Comparison of ENCODE assay signal across 8 cellular contexts in the genomic region with DNA sequence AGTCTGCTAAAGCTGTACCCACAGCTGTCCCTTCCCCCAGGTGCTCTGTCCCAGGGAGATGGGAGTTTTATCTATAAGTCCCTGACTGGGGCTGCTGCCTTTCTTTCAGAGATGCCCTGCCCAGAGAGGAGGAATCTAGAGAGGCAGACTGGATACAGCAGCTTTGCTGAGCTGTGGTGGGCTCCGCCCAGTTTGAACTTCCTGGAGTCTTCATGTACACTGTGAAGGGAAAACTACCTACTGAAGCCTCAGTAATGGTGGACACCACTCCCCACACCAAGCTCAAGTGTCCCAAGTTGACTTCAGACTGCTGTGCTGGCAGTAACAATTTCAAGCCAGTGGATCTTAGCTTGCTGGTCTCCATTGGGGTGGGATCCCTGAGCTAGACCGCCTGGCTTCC.
A peak's percentile ranks its signal among the peaks of the same experiment; 100 is the strongest.
DNase-seq lines count a peak whose midpoint lies in the region; ATAC-seq and TF ChIP-seq lines count a peak whose summit lies in the region.
"Not testable (repeated sequence)": the region's sequence is repeated elsewhere in the genome, so short reads cannot be mapped to it uniquely, and the experiment has no call there.

No MANE protein-coding gene starts in this region.

- H3K27ac Mint-ChIP-seq in CD4-positive, alpha-beta T cell; activated naive CD4-positive, alpha-beta T cell treated with anti-CD3 and anti-CD28 coated beads for 36 hours: not testable (repeated sequence)

- not testable (repeated sequence) for H3K36me3 Mint-ChIP-seq in CD4-positive, alpha-beta T cell (ENCODE audit: low read depth); activated naive CD4-positive, alpha-beta T cell treated with anti-CD3 and anti-CD28 coated beads for 36 hours (ENCODE audit: low read depth)

- CTCF ChIA-PET in CD4-positive, alpha-beta T cell (lab: Charles Lee); activated naive CD4-positive, alpha-beta T cell treated with anti-CD3 and anti-CD28 coated beads for 36 hours (lab: Charles Lee): not testable (repeated sequence)

- not testable (repeated sequence) for H3K9ac ChIP-seq in colonic mucosa (ENCODE audit: low read depth in 2 of 2, low read length in 2 of 2)

- in situ Hi-C loops in transverse colon (cut with MboI; ENCODE audit: low pct_ligation_motif_present in 1 of 4, low pct_unique_long_range_greater_than_20kb in 1 of 4, low sequenced_read_pairs in 3 of 4), result not testable (repeated sequence)

- TF ChIP-seq EP300 in transverse colon (IDR thresholded peaks at IDR 0.05; ENCODE audit: low read depth), result not testable (repeated sequence)

- WGBS in transverse colon (ENCODE audit: low coverage in 1 of 2), 2 donors, result 94% methylated on average over 2 of the region's 2 CpGs; no CpG with 5 or more reads in 1 of the 2 donors

- not testable (repeated sequence) for H3K4me3 ChIP-seq in colonic mucosa, mucosa of descending colon, transverse colon

- not testable (repeated sequence) for H3K4me1 ChIP-seq in colonic mucosa; mucosa of descending colon (ENCODE audit: low read depth); transverse colon

- not testable (repeated sequence) for H3K27ac ChIP-seq in CD4-positive, alpha-beta T cell (ENCODE audit: low read depth, low read length); colonic mucosa; transverse colon

- not testable (repeated sequence) for H3K36me3 ChIP-seq in colonic mucosa; mucosa of descending colon (ENCODE audit: low read depth); transverse colon

- intact Hi-C loops in CD4-positive, alpha-beta T cell (cut with DNase I, micrococcal nuclease); colonic mucosa (cut with DNase I); mucosa of descending colon (cut with DNase I, micrococcal nuclease); transverse colon (cut with DNase I; ENCODE audit: low total_unique reads): not testable (repeated sequence)
- intact Hi-C loops in activated naive CD4-positive, alpha-beta T cell treated with anti-CD3 and anti-CD28 coated beads for 36 hours (cut with micrococcal nuclease), result loop anchor here (1.0 kb wide), 3 partner anchors 12 to 74 kb away; no protein-coding TSS in a partner anchor

- not testable (repeated sequence) for H3K9me3 Mint-ChIP-seq in CD4-positive, alpha-beta T cell; activated naive CD4-positive, alpha-beta T cell treated with anti-CD3 and anti-CD28 coated beads for 36 hours

- peaks cover 33% of the 10 kb centered on the region for H3K4me1 Mint-ChIP-seq in CD4-positive, alpha-beta T cell (ENCODE audit: low read depth)
- peaks cover 30% of the 10 kb centered on the region for H3K4me1 Mint-ChIP-seq in activated naive CD4-positive, alpha-beta T cell treated with anti-CD3 and anti-CD28 coated beads for 36 hours (ENCODE audit: low read depth)

- not testable (repeated sequence) for H3K27me3 Mint-ChIP-seq in CD4-positive, alpha-beta T cell; activated naive CD4-positive, alpha-beta T cell treated with anti-CD3 and anti-CD28 coated beads for 36 hours (ENCODE audit: low read depth)

- POLR2A ChIA-PET in CD4-positive, alpha-beta T cell (lab: Charles Lee), result interaction anchor here (1.0 to 1.1 kb wide), 3 partner anchors 9 to 75 kb away, joined by 3 to 5 read pairs (median 4); a partner anchor contains a TSS

- ATAC-seq in CD4-positive, alpha-beta T cell (ENCODE audit: poor library complexity), result peak; percentile 51
- ATAC-seq in HG03432 (IDR thresholded peaks at IDR 0.05; ENCODE audit: unreplicated experiment), result peak; percentile 66
- ATAC-seq in mucosa of descending colon, result peak; percentile 77

- not testable (repeated sequence) for TF ChIP-seq CTCF in CD4-positive, alpha-beta T cell (IDR thresholded peaks at IDR 0.05); colonic mucosa (IDR thresholded peaks at IDR 0.05); mucosa of descending colon (IDR thresholded peaks at IDR 0.05); transverse colon (IDR thresholded peaks at IDR 0.05)

- H3K4me3 Mint-ChIP-seq in CD4-positive, alpha-beta T cell; activated naive CD4-positive, alpha-beta T cell treated with anti-CD3 and anti-CD28 coated beads for 36 hours: not testable (repeated sequence)

- not testable (repeated sequence) for TF ChIP-seq POLR2A in transverse colon (IDR thresholded peaks at IDR 0.05)

- H3K9me3 ChIP-seq in CD4-positive, alpha-beta T cell (ENCODE audit: control insufficient read depth, low read length); colonic mucosa; mucosa of descending colon; transverse colon: not testable (repeated sequence)

- peak in 1 of 10 experiments; percentile 9 for DNase-seq in CD4-positive, alpha-beta T cell
- DNase-seq in OCI-M1 (lab: John Stamatoyannopoulos, UW) (peak; percentile 28), UCSD-AML1 (lab: John Stamatoyannopoulos, UW; ENCODE audit: unreplicated experiment) (peak; percentile 10), colonic mucosa (peak; percentile 57), mucosa of descending colon (peak in 2 of 3 donors; percentile 31 to 67), transverse colon (peak; percentile 23)
- DNase-seq in activated naive CD4-positive, alpha-beta T cell treated with anti-CD3 and anti-CD28 coated beads for 36 hours, result peak; percentile 32

- H3K27me3 ChIP-seq in CD4-positive, alpha-beta T cell (ENCODE audit: control insufficient read depth, insufficient read depth, low read length); colonic mucosa; transverse colon: not testable (repeated sequence)
